8 cellular contexts compared by ENCODE assay signal in the genomic region with DNA sequence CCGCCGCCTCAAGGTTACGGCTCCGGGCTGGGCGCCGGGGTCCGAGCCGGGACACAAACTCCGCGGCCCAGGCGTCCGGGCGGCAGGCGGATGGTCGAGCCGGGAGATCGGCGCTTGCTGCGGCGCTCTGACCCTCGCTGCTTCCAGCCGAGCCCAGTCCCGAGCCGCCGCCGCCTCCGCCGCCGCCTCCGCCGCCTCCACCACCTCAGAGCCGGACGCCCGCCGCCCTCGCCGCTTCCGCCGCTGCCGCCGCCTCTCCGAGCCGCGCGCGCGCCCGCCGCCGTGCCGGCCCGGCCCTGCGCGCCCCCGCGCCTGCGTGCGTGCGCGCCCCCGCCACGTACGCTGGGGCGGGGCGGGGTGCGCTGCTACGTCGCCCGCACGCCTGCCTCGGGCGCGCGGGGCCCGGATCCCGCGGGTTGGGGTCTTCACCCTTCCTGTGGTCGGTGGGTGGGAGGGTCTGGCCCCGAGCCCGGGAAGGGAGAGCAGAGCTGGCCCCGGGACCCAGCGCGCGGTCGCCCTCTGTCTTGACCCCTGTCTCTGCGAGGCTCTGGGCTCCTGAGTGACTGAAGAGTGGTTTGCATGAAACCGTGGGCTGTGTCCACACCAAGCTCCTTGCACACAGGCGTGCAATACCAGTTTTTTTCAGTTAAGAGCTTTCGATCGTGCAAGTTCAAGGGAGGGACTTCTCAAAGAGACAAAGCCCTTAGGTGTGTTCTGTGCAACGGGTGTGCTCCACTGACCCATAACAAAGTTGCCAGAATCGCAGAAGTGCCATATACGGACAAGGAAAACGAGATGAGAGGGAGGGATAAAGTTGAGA. TPM values are rescaled to one million over a fixed set of nuclear protein-coding genes. Genes with fewer than 3 reads are reported as not detected.
A peak's percentile ranks its signal among the peaks of the same experiment; 100 is the strongest.
DNase-seq lines count a peak whose midpoint lies in the region; FAIRE-seq and TF ChIP-seq lines count a peak whose summit lies in the region.

A gene (minus strand): TSS at position 256 of the 820 bp plus-strand sequence. CDS start 328 bp downstream, outside the sequence.

- no peaks in the 10 kb centered on the region for H3K9me3 Mint-ChIP-seq in activated naive CD4-positive, alpha-beta T cell treated with anti-CD3 and anti-CD28 coated beads for 36 hours

- peak within 1 kb of the TSS; percentile 75 for H3K27ac Mint-ChIP-seq in activated naive CD4-positive, alpha-beta T cell treated with anti-CD3 and anti-CD28 coated beads for 36 hours

- CTCF ChIA-PET in RWPE1 (lab: Yijun Ruan, JAX), result no interaction called here
- CTCF ChIA-PET in activated naive CD4-positive, alpha-beta T cell treated with anti-CD3 and anti-CD28 coated beads for 36 hours (lab: Charles Lee), result interaction anchor here (0.5 to 1.6 kb wide), 3 partner anchors 11 to 194 kb away, joined by 3 to 4 read pairs (median 3); no protein-coding TSS in a partner anchor

- FAIRE-seq in D721Med (lab: Jason Lieb, UNC), result no peak
- peak; percentile 54 for FAIRE-seq in HTR-8/SVneo (lab: Jason Lieb, UNC)

- H3K4me3 ChIP-seq in neutrophil (ENCODE audit: low read depth in 1 of 2, low read length in 1 of 2), result peak within 1 kb of the TSS; percentile 78 to 80

- POLR2A ChIA-PET in RWPE1 (lab: Yijun Ruan, JAX; ENCODE audit: low non-redundant PET), result interaction anchor here (0.6 kb wide), 1 partner anchor 135 kb away, joined by 3 read pairs; no protein-coding TSS in a partner anchor

- intact Hi-C loops in activated naive CD4-positive, alpha-beta T cell treated with anti-CD3 and anti-CD28 coated beads for 36 hours (cut with micrococcal nuclease), result loop anchor here (1.0 to 5.0 kb wide), 7 partner anchors 103 to 1283 kb away; a partner anchor contains a TSS

- H3K4me1 Mint-ChIP-seq in activated naive CD4-positive, alpha-beta T cell treated with anti-CD3 and anti-CD28 coated beads for 36 hours (ENCODE audit: low read depth), result peaks cover 38% of the 10 kb centered on the region

- peak; percentile 23 for DNase-seq in D721Med (ENCODE audit: insufficient read length, low spot score)
- peak; percentile 91 for DNase-seq in GM20000 (ENCODE audit: low spot score)
- DNase-seq in HTR-8/SVneo (ENCODE audit: insufficient read length, low spot score), result peak; percentile 27
- DNase-seq in RWPE1 (ENCODE audit: low spot score), result peak; percentile 65
- DNase-seq in activated naive CD4-positive, alpha-beta T cell treated with anti-CD3 and anti-CD28 coated beads for 36 hours, result peak; percentile 69
- DNase-seq in germinal center (ENCODE audit: low spot score), result peak; percentile 82
- DNase-seq in substantia nigra (lab: John Stamatoyannopoulos, UW), result peak in 47 of 49 donors; percentile 12 to 87 (median 51)

- H3K36me3 Mint-ChIP-seq in activated naive CD4-positive, alpha-beta T cell treated with anti-CD3 and anti-CD28 coated beads for 36 hours (ENCODE audit: low read depth), result peaks cover 4% of the 10 kb centered on the region

- H3K27ac ChIP-seq in RWPE1, result peak within 1 kb of the TSS; percentile 98
- H3K27ac ChIP-seq in neutrophil, result peak within 1 kb of the TSS; percentile 95
- H3K27ac ChIP-seq in substantia nigra (ENCODE audit: low read depth, low read length, poor library complexity, severe bottlenecking), result peak within 1 kb of the TSS; percentile 80

- no peaks in the 10 kb centered on the region for H3K27me3 Mint-ChIP-seq in activated naive CD4-positive, alpha-beta T cell treated with anti-CD3 and anti-CD28 coated beads for 36 hours (ENCODE audit: low read depth)

- no peaks in the 10 kb centered on the region for H3K36me3 ChIP-seq in neutrophil

- H3K9me3 ChIP-seq in neutrophil, result no peaks in the 10 kb centered on the region

- H3K4me3 Mint-ChIP-seq in activated naive CD4-positive, alpha-beta T cell treated with anti-CD3 and anti-CD28 coated beads for 36 hours, result peak within 1 kb of the TSS; percentile 90

- H3K4me1 ChIP-seq in neutrophil (ENCODE audit: control insufficient read depth in 1 of 2, insufficient read depth in 1 of 2, low read depth in 1 of 2, low read length in 1 of 2), result peaks cover 13 to 24% of the 10 kb centered on the region in 2 experiments

- peaks cover 7% of the 10 kb centered on the region for H3K27me3 ChIP-seq in neutrophil

- TF ChIP-seq CTCF in D721Med (IDR thresholded peaks at IDR 0.05; ENCODE audit: insufficient read depth, missing control alignments), result no peak
- no peak for TF ChIP-seq CTCF in GM20000 (IDR thresholded peaks at IDR 0.05; ENCODE audit: extremely low read depth, missing control alignments)
- TF ChIP-seq CTCF in RWPE1 (conservative IDR thresholded peaks at IDR 0.05; ENCODE audit: low read depth), result no peak
- no peak for TF ChIP-seq CTCF in neutrophil (IDR thresholded peaks at IDR 0.05)

RNA-seq across cellular contexts. Expression of the gene that starts here (rescaled TPM):
- 10 to 100 TPM; 10.1 to 11.1 TPM for total RNA-seq in activated naive CD4-positive, alpha-beta T cell treated with anti-CD3 and anti-CD28 coated beads for 36 hours

Comparison
In these comparisons a context has a peak if more than half of its experiments do, and no peak if none do; other contexts are left out.
1. Peak in every context shown above with its lines: DNase-seq, H3K4me3 ChIP-seq and H3K27ac ChIP-seq.
2. DNase-seq: peak in every context shown above with its lines; median percentile 91 in GM20000; 82 in germinal center; 69 in activated naive CD4-positive, alpha-beta T cell treated with anti-CD3 and anti-CD28 coated beads for 36 hours; 65 in RWPE1; 51 in substantia nigra; 27 in HTR-8/SVneo; 23 in D721Med.